16 cellular contexts compared by ENCODE assay signal in genomic region chr14:61925732-61926445, GRCh38.
"Had no signal": no experiment of that assay in that cellular context is flagged by ENCODE, and none has a peak within 500 bp of the region (broad histone marks: within the 10 kb centered on the region; RNA-seq: fewer than 3 reads in every experiment).

No MANE protein-coding gene starts in this region.

- H3K4me3 ChIP-seq: suprapubic skin, upper lobe of right lung had no signal

- H3K9me3 Mint-ChIP-seq: activated CD4-positive, alpha-beta T cell treated with anti-CD3 and anti-CD28 coated beads, Interleukin-2, amount 10 ng/mL, durations not matched to agents 24 days and 14 days; activated naive CD8-positive, alpha-beta T cell treated with anti-CD3 and anti-CD28 coated beads, Interleukin-2, amount 50 U/mL, for 24 hours; endodermal cell; natural killer cell treated with Interleukin-12 subunit alpha and Interleukin-12 subunit beta and Interleukin-15 and Interleukin-18, amount 100 ng/mL, for 72 hours; stimulated activated naive CD8-positive, alpha-beta T cell treated with anti-CD3 and anti-CD28 coated beads, Interleukin-15, Interleukin-2, amounts not matched to agents 100 ng/mL and 50 ng/mL, for 24 hours; WTC11 had no signal

- H3K27me3 ChIP-seq: suprapubic skin, upper lobe of right lung had no signal

- H3K9me3 ChIP-seq: suprapubic skin, upper lobe of right lung had no signal

- H3K4me3 Mint-ChIP-seq: activated CD4-positive, alpha-beta T cell treated with anti-CD3 and anti-CD28 coated beads, Interleukin-2, amount 10 ng/mL, durations not matched to agents 24 days and 14 days; activated naive CD8-positive, alpha-beta T cell treated with anti-CD3 and anti-CD28 coated beads, Interleukin-2, amount 50 U/mL, for 24 hours; endodermal cell; natural killer cell treated with Interleukin-12 subunit alpha and Interleukin-12 subunit beta and Interleukin-15 and Interleukin-18, amount 100 ng/mL, for 72 hours; stimulated activated naive CD8-positive, alpha-beta T cell treated with anti-CD3 and anti-CD28 coated beads, Interleukin-15, Interleukin-2, amounts not matched to agents 100 ng/mL and 50 ng/mL, for 24 hours; WTC11 had no signal

- H3K36me3 Mint-ChIP-seq: natural killer cell treated with Interleukin-12 subunit alpha and Interleukin-12 subunit beta and Interleukin-15 and Interleukin-18, amount 100 ng/mL, for 72 hours; WTC11 had no signal

- H3K27ac ChIP-seq: suprapubic skin, upper lobe of right lung had no signal

- H3K36me3 ChIP-seq: suprapubic skin, upper lobe of right lung had no signal

- DNase-seq: activated CD4-positive, alpha-beta T cell treated with anti-CD3 and anti-CD28 coated beads, Interleukin-2, amount 10 ng/mL, durations not matched to agents 24 days and 14 days; activated CD8-positive, alpha-beta memory T cell treated with anti-CD3 and anti-CD28 coated beads for 24 hours; activated naive CD4-positive, alpha-beta T cell treated with Interleukin-2 at 50 U/mL for 16 hours; activated naive CD8-positive, alpha-beta T cell treated with anti-CD3 and anti-CD28 coated beads, Interleukin-2, amount 50 U/mL, for 24 hours; aorta; endodermal cell; left ventricle myocardium superior; right cardiac atrium; small intestine; upper lobe of right lung had no signal

- ATAC-seq: activated naive CD8-positive, alpha-beta T cell treated with anti-CD3 and anti-CD28 coated beads, Interleukin-2, amount 50 U/mL, for 24 hours; left ventricle myocardium superior; natural killer cell treated with Interleukin-12 subunit alpha and Interleukin-12 subunit beta and Interleukin-15 and Interleukin-18, amount 100 ng/mL, for 72 hours; right cardiac atrium; upper lobe of right lung had no signal

- H3K4me1 ChIP-seq: suprapubic skin, upper lobe of right lung had no signal

- FAIRE-seq: small intestine, TTC549 had no signal

- H3K4me1 Mint-ChIP-seq: activated naive CD8-positive, alpha-beta T cell treated with anti-CD3 and anti-CD28 coated beads, Interleukin-2, amount 50 U/mL, for 24 hours had no signal

- H3K27ac Mint-ChIP-seq: activated CD4-positive, alpha-beta T cell treated with anti-CD3 and anti-CD28 coated beads, Interleukin-2, amount 10 ng/mL, durations not matched to agents 24 days and 14 days; activated naive CD8-positive, alpha-beta T cell treated with anti-CD3 and anti-CD28 coated beads, Interleukin-2, amount 50 U/mL, for 24 hours; endodermal cell; natural killer cell treated with Interleukin-12 subunit alpha and Interleukin-12 subunit beta and Interleukin-15 and Interleukin-18, amount 100 ng/mL, for 72 hours; progenitor cell of endocrine pancreas; stimulated activated naive CD8-positive, alpha-beta T cell treated with anti-CD3 and anti-CD28 coated beads, Interleukin-15, Interleukin-2, amounts not matched to agents 100 ng/mL and 50 ng/mL, for 24 hours; WTC11 had no signal
